Comparison of ENCODE assay signal across 9 cellular contexts in the genomic region with DNA sequence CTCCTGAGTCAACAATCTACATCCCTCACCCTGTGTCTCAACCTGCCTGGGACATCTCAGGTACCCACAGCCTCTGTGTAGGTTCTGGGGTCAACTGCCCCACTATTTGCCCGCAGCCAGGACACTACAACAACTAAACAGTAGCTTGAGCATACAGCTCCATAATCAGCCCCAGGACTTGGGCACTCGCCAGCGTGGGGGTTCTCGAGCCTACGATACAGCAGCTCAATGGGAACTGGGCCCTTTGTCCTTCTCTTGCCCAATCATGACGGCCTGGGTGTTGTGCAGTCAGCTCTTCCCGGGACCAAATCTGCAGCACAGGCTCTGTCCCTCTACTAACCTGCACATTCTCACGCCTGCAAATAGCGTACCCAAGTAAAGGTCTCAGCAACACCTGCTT. TPM values are rescaled to one million over a fixed set of nuclear protein-coding genes. Genes with fewer than 3 reads are reported as not detected.
DNase-seq lines count a peak whose midpoint lies in the region; TF ChIP-seq lines count a peak whose summit lies in the region.
"Had no signal": no experiment of that assay in that cellular context is flagged by ENCODE, and none has a peak within 500 bp of the region (broad histone marks: within the 10 kb centered on the region; RNA-seq: fewer than 3 reads in every experiment).

No MANE protein-coding gene starts in this region.

- intact Hi-C loops in ascending aorta (cut with DNase I) (no loop called here), posterior vena cava (cut with DNase I) (no loop called here)

- TF ChIP-seq CTCF in AG04449 (IDR thresholded peaks at IDR 0.05; ENCODE audit: insufficient read depth, low read length, missing control alignments) (no peak), ascending aorta (IDR thresholded peaks at IDR 0.05) (no peak)

- no peak for DNase-seq in AG04449 (ENCODE audit: low read depth, low spot score)
- DNase-seq in HAP-1 (ENCODE audit: low spot score in 2 of 2): no peak
- DNase-seq in ascending aorta (ENCODE audit: low spot score in 2 of 2): no peak
- DNase-seq in NCI-H1092 treated with DMSO at 0.1 percent for 48 hours (lab: John Stamatoyannopoulos, UW): no peak
- no peak for DNase-seq in MG63
- no peak for DNase-seq in NCI-H2107 treated with DMSO at 0.1 percent for 48 hours (lab: John Stamatoyannopoulos, UW; ENCODE audit: unreplicated experiment)
- DNase-seq in posterior vena cava (ENCODE audit: low spot score): no peak

- in situ Hi-C loops in HAP-1 (cut with MboI; ENCODE audit: low sequenced_read_pairs): no loop called here

- no peak overlapping the region for H3K9ac ChIP-seq in mucosa of stomach (ENCODE audit: low read length)

- H3K4me1 ChIP-seq in HAP-1 (peaks cover 5% of the 10 kb centered on the region), ascending aorta (peaks cover 0 to 7% of the 10 kb centered on the region in 2 donors), mucosa of stomach (ENCODE audit: control insufficient read depth, insufficient read depth, low read length) (peaks cover 8% of the 10 kb centered on the region)

- H3K27me3 ChIP-seq in HAP-1 (ENCODE audit: low read depth) (peaks cover 3% of the 10 kb centered on the region; the same call in 1 of the 2 replicates), ascending aorta (no peaks in the 10 kb centered on the region), mucosa of stomach (ENCODE audit: control insufficient read depth, insufficient read depth, low read length) (no peaks in the 10 kb centered on the region), MG63 (no peaks in the 10 kb centered on the region)

- POLR2A ChIA-PET in AG04449 (lab: Yijun Ruan, JAX): no interaction called here

- H3K36me3 ChIP-seq in HAP-1 (replicated peaks) (peaks cover 33% of the 10 kb centered on the region), ascending aorta (peaks cover 34 to 39% of the 10 kb centered on the region in 2 donors), mucosa of stomach (ENCODE audit: control insufficient read depth, insufficient read depth, low read length) (peaks cover 20% of the 10 kb centered on the region), MG63 (peaks cover 55% of the 10 kb centered on the region)

- H3K27ac ChIP-seq in ascending aorta: no peak overlapping the region

- H3K4me3 ChIP-seq in AG04449 (ENCODE audit: low read depth, low read length) (peak overlapping the region; percentile 96), HAP-1 (peak overlapping the region; percentile 89), ascending aorta (peak overlapping the region; percentile 78 to 92), mucosa of stomach (ENCODE audit: low read length) (peak overlapping the region; percentile 99), MG63 (no peak overlapping the region; the same call in 1 of the 2 replicates)

- peaks cover 30% of the 10 kb centered on the region for H3K9me3 ChIP-seq in HAP-1
- peaks cover 30 to 57% of the 10 kb centered on the region in 2 donors for H3K9me3 ChIP-seq in ascending aorta
- peaks cover 17% of the 10 kb centered on the region for H3K9me3 ChIP-seq in mucosa of stomach (ENCODE audit: control insufficient read depth, low read length)
- peaks cover 44% of the 10 kb centered on the region for H3K9me3 ChIP-seq in MG63

- CTCF ChIA-PET in AG04449 (lab: Yijun Ruan, JAX): interaction anchor here (1.5 kb wide), 1 partner anchor 272 kb away, joined by 3 read pairs; no protein-coding TSS in a partner anchor

RNA-seq across cellular contexts. Expression of a gene that starts 1.3 kb away (rescaled TPM):
- total RNA-seq in ascending aorta: 10.9 TPM
- 4.4 and 11.7 TPM in 2 replicates for total RNA-seq in MG63 (2014; rRNA removed; shearing (Covaris generic); ENCODE audit: low replicate concordance)
- 1 to 10 TPM; 5.7 to 6.8 TPM for total RNA-seq in posterior vena cava

RNA-seq across cellular contexts. Expression of a gene that starts 30.5 kb away (rescaled TPM):
- total RNA-seq in ascending aorta (not detected), posterior vena cava (not detected)
- not detected in 2 replicates for total RNA-seq in MG63 (2014; rRNA removed; shearing (Covaris generic); ENCODE audit: low replicate concordance)
- total RNA-seq: glomerular endothelial cell had no signal

RNA-seq across cellular contexts. Expression of a gene that starts 50.7 kb away (rescaled TPM):
- total RNA-seq in ascending aorta: 2.1 TPM
- total RNA-seq in MG63 (2014; rRNA removed; shearing (Covaris generic); ENCODE audit: low replicate concordance): not detected in 2 replicates
- 1 to 10 TPM; 3.4 to 4.6 TPM for total RNA-seq in posterior vena cava
